ENCODE assay signal across 30 cellular contexts in genomic region chr5:45035991-45036390, GRCh38.
"Had no signal": no experiment of that assay in that cellular context is flagged by ENCODE, and none has a peak within 500 bp of the region (broad histone marks: within the 10 kb centered on the region; RNA-seq: fewer than 3 reads in every experiment).

No MANE protein-coding gene starts in this region.

- H3K9me3 ChIP-seq: ovary, psoas muscle, right lobe of liver, sigmoid colon, suprapubic skin, testis, tibial artery, upper lobe of left lung, vagina had no signal

- H3K4me3 ChIP-seq: neural progenitor cell, ovary, psoas muscle, right lobe of liver, sigmoid colon, suprapubic skin, testis, tibial artery, upper lobe of left lung, vagina had no signal

- H3K4me1 Mint-ChIP-seq: natural killer cell; nephron; neural progenitor cell; stimulated activated memory B cell treated with anti-CD40 and anti-IgM and Interleukin-4, amounts not matched to agents 10 μg/mL and 1 μg/mL and 100 μg/mL, for 72 hours; stimulated activated naive CD8-positive, alpha-beta T cell treated with anti-CD3 and anti-CD28 coated beads, Interleukin-15, amount 100 ng/mL, for 72 hours had no signal

- H3K27me3 ChIP-seq: neural progenitor cell, ovary, right lobe of liver, sigmoid colon, suprapubic skin, testis, tibial artery, upper lobe of left lung, vagina had no signal

- H3K27ac Mint-ChIP-seq: natural killer cell; nephron; neural progenitor cell; stimulated activated memory B cell treated with anti-CD40 and anti-IgM and Interleukin-4, amounts not matched to agents 10 μg/mL and 1 μg/mL and 100 μg/mL, for 72 hours; stimulated activated naive CD8-positive, alpha-beta T cell treated with anti-CD3 and anti-CD28 coated beads, Interleukin-15, amount 100 ng/mL, for 72 hours had no signal

- H2AFZ ChIP-seq: neural progenitor cell, parathyroid adenoma had no signal

- H3K9me3 Mint-ChIP-seq: nephron; neural progenitor cell; stimulated activated memory B cell treated with anti-CD40 and anti-IgM and Interleukin-4, amounts not matched to agents 10 μg/mL and 1 μg/mL and 100 μg/mL, for 72 hours; stimulated activated naive CD8-positive, alpha-beta T cell treated with anti-CD3 and anti-CD28 coated beads, Interleukin-15, amount 100 ng/mL, for 72 hours had no signal

- H3K79me2 ChIP-seq: parathyroid adenoma had no signal

- H3K36me3 ChIP-seq: neural progenitor cell, ovary, right lobe of liver, sigmoid colon, suprapubic skin, tibial artery, upper lobe of left lung, vagina had no signal

- H3K4me1 ChIP-seq: neural progenitor cell, parathyroid adenoma, right lobe of liver, sigmoid colon, suprapubic skin, testis, tibial artery, upper lobe of left lung, vagina had no signal

- H3K36me3 Mint-ChIP-seq: natural killer cell; neural progenitor cell; stimulated activated memory B cell treated with anti-CD40 and anti-IgM and Interleukin-4, amounts not matched to agents 10 μg/mL and 1 μg/mL and 100 μg/mL, for 72 hours had no signal

- H3K27ac ChIP-seq: neural progenitor cell, ovary, parathyroid adenoma, psoas muscle, right lobe of liver, sigmoid colon, suprapubic skin, testis, tibial artery, upper lobe of left lung, vagina had no signal

- H3K4me3 Mint-ChIP-seq: natural killer cell; nephron; neural progenitor cell; stimulated activated memory B cell treated with anti-CD40 and anti-IgM and Interleukin-4, amounts not matched to agents 10 μg/mL and 1 μg/mL and 100 μg/mL, for 72 hours; stimulated activated naive CD8-positive, alpha-beta T cell treated with anti-CD3 and anti-CD28 coated beads, Interleukin-15, amount 100 ng/mL, for 72 hours had no signal

- H3K27me3 Mint-ChIP-seq: progenitor cell of endocrine pancreas; stimulated activated memory B cell treated with anti-CD40 and anti-IgM and Interleukin-4, amounts not matched to agents 10 μg/mL and 1 μg/mL and 100 μg/mL, for 72 hours; stimulated activated naive CD8-positive, alpha-beta T cell treated with anti-CD3 and anti-CD28 coated beads, Interleukin-15, amount 100 ng/mL, for 72 hours had no signal

- ATAC-seq: natural killer cell; psoas muscle; right cardiac atrium; right lobe of liver; stimulated activated memory B cell treated with anti-CD40 and anti-IgM and Interleukin-4, amounts not matched to agents 10 μg/mL and 1 μg/mL and 100 μg/mL, for 72 hours; stimulated activated naive CD8-positive, alpha-beta T cell treated with anti-CD3 and anti-CD28 coated beads, Interleukin-15, amount 100 ng/mL, for 72 hours; stimulated activated naive CD8-positive, alpha-beta T cell treated with anti-CD3 and anti-CD28 coated beads, Interleukin-15, Interleukin-2, amounts not matched to agents 100 U/mL and 50 U/mL, for 24 hours had no signal

- H3K9ac ChIP-seq: neural progenitor cell, parathyroid adenoma had no signal

- H3K4me2 ChIP-seq: neural progenitor cell had no signal

- FAIRE-seq: small intestine, urothelium cell line had no signal

- DNase-seq: natural killer cell; occipital lobe; ovary; posterior cingulate gyrus; psoas muscle; right cardiac atrium; right lobe of liver; sigmoid colon; small intestine; stimulated activated CD4-positive, alpha-beta T cell treated with anti-CD3 and anti-CD28 coated beads, Interleukin-15, amount 100 ng/mL, for 24 hours; stimulated activated CD4-positive, alpha-beta T cell treated with anti-CD3 and anti-CD28 coated beads, Interleukin-2, amount 100 ng/mL, for 24 hours; stimulated activated CD4-positive, alpha-beta T cell treated with anti-CD3 and anti-CD28 coated beads, Interleukin-4, amount 100 ng/mL, for 1 hour; stimulated activated CD4-positive, alpha-beta T cell treated with anti-CD3 and anti-CD28 coated beads, Interleukin-4, amount 100 ng/mL, for 4 hours; stimulated activated CD8-positive, alpha-beta memory T cell treated with anti-CD3 and anti-CD28 coated beads, Interleukin-4, amount 100 ng/mL, for 48 hours; stimulated activated naive CD4-positive, alpha-beta T cell; stimulated activated naive CD8-positive, alpha-beta T cell treated with anti-CD3 and anti-CD28 coated beads, Interleukin-15, amount 100 ng/mL, for 72 hours; stimulated activated naive CD8-positive, alpha-beta T cell treated with anti-CD3 and anti-CD28 coated beads, Interleukin-15, Interleukin-2, amounts not matched to agents 100 U/mL and 50 U/mL, for 24 hours; substantia nigra; testis; tibial artery; trophoblast cell; upper lobe of left lung had no signal
